Comparison of ENCODE assay signal across 13 cellular contexts in the genomic region with DNA sequence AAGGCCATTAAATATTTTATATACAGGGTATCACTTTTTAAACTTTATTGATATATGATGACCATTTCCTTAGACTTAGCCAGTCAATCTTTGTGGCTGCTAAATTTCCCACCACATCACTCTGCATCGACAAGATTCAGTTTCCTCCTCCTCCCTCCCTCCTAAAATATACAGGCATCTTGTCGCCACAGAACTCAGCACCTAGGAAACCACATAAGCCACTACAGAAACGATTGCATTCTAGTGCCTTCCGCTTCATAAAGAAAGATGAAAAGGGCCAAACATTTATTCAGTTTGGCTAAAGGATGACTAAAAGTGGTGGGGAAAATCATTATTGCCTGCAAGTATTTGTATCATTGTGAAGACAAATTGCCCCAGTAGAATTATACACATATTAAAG. TPM values are rescaled to one million over a fixed set of nuclear protein-coding genes. Genes with fewer than 3 reads are reported as not detected.
DNase-seq lines count a peak whose midpoint lies in the region; ATAC-seq, FAIRE-seq and TF ChIP-seq lines count a peak whose summit lies in the region.
"Had no signal": no experiment of that assay in that cellular context is flagged by ENCODE, and none has a peak within 500 bp of the region (broad histone marks: within the 10 kb centered on the region; RNA-seq: fewer than 3 reads in every experiment).

No MANE protein-coding gene starts in this region.

- peak; percentile 35 to 43 for ATAC-seq in activated CD4-positive, CD25-positive, alpha-beta regulatory T cell treated with anti-CD3 and anti-CD28 coated beads, Interleukin-2, amount 50 U/mL, for 24 hours
- ATAC-seq in activated B cell treated with CpG ODN at 0.5 μM for 24 hours (ENCODE audit: low read depth) (no peak), memory B cell (ENCODE audit: low read depth) (peak; percentile 24), HG02588 (IDR thresholded peaks at IDR 0.05; ENCODE audit: unreplicated experiment) (no peak)

- POLR2A ChIA-PET in activated B cell treated with CpG ODN at 0.5 μM for 24 hours (lab: Charles Lee): no interaction called here

- no peak overlapping the region for H3K4me3 Mint-ChIP-seq in activated B cell treated with CpG ODN at 0.5 μM for 24 hours
- no peak overlapping the region for H3K4me3 Mint-ChIP-seq in memory B cell
- H3K4me3 Mint-ChIP-seq: dendritic cell treated with granulocyte-macrophage colony-stimulating factor and Interleukin-4, amounts not matched to agents 40 ng/mL and 50 ng/mL, for 4 days had no signal

- H3K9me3 Mint-ChIP-seq in activated B cell treated with CpG ODN at 0.5 μM for 24 hours (no peaks in the 10 kb centered on the region), memory B cell (no peaks in the 10 kb centered on the region)
- H3K9me3 Mint-ChIP-seq: dendritic cell treated with granulocyte-macrophage colony-stimulating factor and Interleukin-4, amounts not matched to agents 40 ng/mL and 50 ng/mL, for 4 days had no signal

- peaks cover 24% of the 10 kb centered on the region for H3K36me3 Mint-ChIP-seq in activated B cell treated with CpG ODN at 0.5 μM for 24 hours (ENCODE audit: low read depth)
- H3K36me3 Mint-ChIP-seq in memory B cell: peaks cover 10% of the 10 kb centered on the region

- peak; percentile 70 for FAIRE-seq in GM19239 (lab: Jason Lieb, UNC)

- H3K27ac Mint-ChIP-seq in activated B cell treated with CpG ODN at 0.5 μM for 24 hours (peak overlapping the region; percentile 70), memory B cell (peak overlapping the region; percentile 38)
- H3K27ac Mint-ChIP-seq: dendritic cell treated with granulocyte-macrophage colony-stimulating factor and Interleukin-4, amounts not matched to agents 40 ng/mL and 50 ng/mL, for 4 days had no signal

- H3K27ac ChIP-seq in substantia nigra (ENCODE audit: low read depth, low read length, poor library complexity, severe bottlenecking): no peak overlapping the region
- H3K27ac ChIP-seq: tibial artery had no signal

- H3K27me3 Mint-ChIP-seq in activated B cell treated with CpG ODN at 0.5 μM for 24 hours: no peaks in the 10 kb centered on the region
- H3K27me3 Mint-ChIP-seq in memory B cell: no peaks in the 10 kb centered on the region
- H3K27me3 Mint-ChIP-seq: dendritic cell treated with granulocyte-macrophage colony-stimulating factor and Interleukin-4, amounts not matched to agents 40 ng/mL and 50 ng/mL, for 4 days had no signal

- CTCF ChIA-PET in activated B cell treated with CpG ODN at 0.5 μM for 24 hours (lab: Charles Lee): no interaction called here

- intact Hi-C loops in activated B cell treated with CpG ODN at 0.5 μM for 24 hours (cut with micrococcal nuclease): no loop called here

- no peak for DNase-seq in activated CD4-positive, CD25-positive, alpha-beta regulatory T cell treated with anti-CD3 and anti-CD28 coated beads, Interleukin-2, amount 50 U/mL, for 72 hours
- no peak for DNase-seq in GM19239 (ENCODE audit: insufficient read length, low spot score)
- no peak for DNase-seq in activated B cell treated with CpG ODN at 0.5 μM for 24 hours
- no peak for DNase-seq in memory B cell (ENCODE audit: low spot score in 2 of 2)
- DNase-seq in substantia nigra (lab: John Stamatoyannopoulos, UW): no peak
- no peak for DNase-seq in SK-N-DZ (ENCODE audit: low spot score)
- DNase-seq: mammary epithelial cell, NCI-H2029, SK-N-SH, tibial artery had no signal

- H3K4me1 Mint-ChIP-seq in activated B cell treated with CpG ODN at 0.5 μM for 24 hours (peaks cover 20% of the 10 kb centered on the region), memory B cell (peaks cover 6% of the 10 kb centered on the region)

- TF ChIP-seq CTCF in activated B cell treated with CpG ODN at 0.5 μM for 24 hours (IDR thresholded peaks at IDR 0.05): no peak

RNA-seq across cellular contexts. Expression of a gene that starts 30.7 kb away (rescaled TPM):
- 37.4 and 46.2 TPM in 2 replicates for total RNA-seq in activated B cell treated with CpG ODN at 0.5 μM for 24 hours
- polyA plus RNA-seq in SK-N-DZ (2014; cell fraction: cytosol; rRNA removed): 6.4 and 6.8 TPM in 2 replicates
- polyA plus RNA-seq in SK-N-DZ (2014; cell fraction: nucleus; rRNA removed): 6.7 and 8.2 TPM in 2 replicates

Comparison
In these comparisons a context has a peak if more than half of its experiments do, and no peak if none do; other contexts are left out.
1. ATAC-seq: peak in activated CD4-positive, CD25-positive, alpha-beta regulatory T cell treated with anti-CD3 and anti-CD28 coated beads, Interleukin-2, amount 50 U/mL, for 24 hours (2 of 2) and memory B cell (single experiment); none in activated B cell treated with CpG ODN at 0.5 μM for 24 hours (single experiment) and HG02588 (single experiment).